14 cellular contexts compared by ENCODE assay signal in the genomic region with DNA sequence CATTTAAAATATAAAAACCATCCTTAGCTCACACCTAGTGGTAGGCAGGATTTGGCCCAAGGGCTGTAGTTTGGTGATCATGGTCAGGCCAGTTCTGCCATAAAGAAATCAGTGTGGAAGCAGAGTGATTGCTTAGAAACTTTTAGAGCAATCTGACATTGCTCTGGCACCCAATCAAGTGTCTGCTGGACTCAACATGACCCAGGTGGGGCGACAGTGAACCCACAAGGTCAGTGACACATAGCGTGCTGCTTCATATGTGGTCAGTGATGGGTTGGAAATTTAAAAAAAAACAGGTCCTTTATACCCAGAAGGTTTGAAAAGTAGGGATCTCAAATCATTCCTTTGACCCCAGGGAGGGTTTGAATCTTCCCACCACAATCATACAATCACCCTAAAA.
DNase-seq lines count a peak whose midpoint lies in the region; ATAC-seq and TF ChIP-seq lines count a peak whose summit lies in the region.
"Had no signal": no experiment of that assay in that cellular context is flagged by ENCODE, and none has a peak within 500 bp of the region (broad histone marks: within the 10 kb centered on the region; RNA-seq: fewer than 3 reads in every experiment).

No MANE protein-coding gene starts in this region.

- ATAC-seq in gastrocnemius medialis (no peak), T-helper 17 cell (no peak)
- ATAC-seq: activated T-cell treated with anti-CD3 and anti-CD28 coated beads, Interleukin-2, amount 50 U/mL, for 4 hours had no signal

- peaks cover 14 to 20% of the 10 kb centered on the region in 2 donors for H3K4me1 ChIP-seq in gastrocnemius medialis
- H3K4me1 ChIP-seq in colonic mucosa: peaks cover 5% of the 10 kb centered on the region

- in situ Hi-C loops in gastrocnemius medialis (cut with MboI; ENCODE audit: low sequenced_read_pairs in 4 of 4): no loop called here

- no peaks in the 10 kb centered on the region for H3K27me3 ChIP-seq in gastrocnemius medialis
- H3K27me3 ChIP-seq in colonic mucosa: no peaks in the 10 kb centered on the region

- intact Hi-C loops in gastrocnemius medialis (cut with DNase I; ENCODE audit: low total_unique reads) (no loop called here), colonic mucosa (cut with DNase I) (no loop called here)

- DNase-seq in AG10803 (ENCODE audit: low read depth): peak; percentile 34
- DNase-seq in RPMI8226: peak; percentile 42
- DNase-seq in glomerular visceral epithelial cell (ENCODE audit: extremely low spot score): peak; percentile 17
- DNase-seq in gastrocnemius medialis: no peak
- DNase-seq in T-helper 17 cell: no peak
- no peak for DNase-seq in kidney tubule cell (ENCODE audit: low spot score)
- DNase-seq in stimulated activated CD4-positive, alpha-beta T cell treated with anti-CD3 and anti-CD28 coated beads, Interleukin-1b, Interleukin-23, amount 100 ng/mL, for 48 hours: no peak
- no peak for DNase-seq in colonic mucosa
- DNase-seq: activated CD4-positive, alpha-beta T cell treated with anti-CD3 and anti-CD28 coated beads for 48 hours; activated T-cell treated with anti-CD3 and anti-CD28 coated beads, Interleukin-2, amount 50 U/mL, for 4 hours; NCI-H2081; stimulated activated naive CD4-positive, alpha-beta T cell treated with Interleukin-2 at 50 U/mL for 16 hours; T-helper 2 cell had no signal

- no peak for TF ChIP-seq CTCF in AG10803 (conservative IDR thresholded peaks at IDR 0.05; ENCODE audit: low read length)
- no peak for TF ChIP-seq CTCF in gastrocnemius medialis (IDR thresholded peaks at IDR 0.05 in 4 of 5, conservative IDR thresholded peaks at IDR 0.05 in 1 of 5)
- TF ChIP-seq CTCF in colonic mucosa (IDR thresholded peaks at IDR 0.05): no peak

- peaks cover 14% of the 10 kb centered on the region for H3K27me3 Mint-ChIP-seq in T-helper 17 cell
- H3K27me3 Mint-ChIP-seq: dendritic cell treated with granulocyte-macrophage colony-stimulating factor and Interleukin-4, amounts not matched to agents 40 ng/mL and 50 ng/mL, for 4 days had no signal

- H3K4me1 Mint-ChIP-seq in T-helper 17 cell: peaks cover 3% of the 10 kb centered on the region

- H3K9me3 ChIP-seq in gastrocnemius medialis (no peaks in the 10 kb centered on the region), T-helper 17 cell (ENCODE audit: control insufficient read depth, low read length, poor library complexity, severe bottlenecking) (no peaks in the 10 kb centered on the region), colonic mucosa (no peaks in the 10 kb centered on the region)

- H3K36me3 ChIP-seq in gastrocnemius medialis: no peaks in the 10 kb centered on the region
- H3K36me3 ChIP-seq in colonic mucosa: no peaks in the 10 kb centered on the region

- H3K27ac ChIP-seq in gastrocnemius medialis (peak overlapping the region; percentile 53 to 67 (median 59)), colonic mucosa (no peak overlapping the region)

- no peak overlapping the region for H3K4me3 ChIP-seq in AG10803 (ENCODE audit: low read length)
- H3K4me3 ChIP-seq in gastrocnemius medialis: no peak overlapping the region
- H3K4me3 ChIP-seq in colonic mucosa: no peak overlapping the region

- no peaks in the 10 kb centered on the region for H3K36me3 Mint-ChIP-seq in T-helper 17 cell (ENCODE audit: low read depth)

- no peak for TF ChIP-seq POLR2A in gastrocnemius medialis (IDR thresholded peaks at IDR 0.05)

- no peak overlapping the region for H3K9ac ChIP-seq in colonic mucosa (ENCODE audit: low read depth in 2 of 2, low read length in 2 of 2)

- H3K4me3 Mint-ChIP-seq in T-helper 17 cell: no peak overlapping the region
- H3K4me3 Mint-ChIP-seq: activated T-cell treated with anti-CD3 and anti-CD28 coated beads, Interleukin-2, amount 50 U/mL, for 4 hours; dendritic cell treated with granulocyte-macrophage colony-stimulating factor and Interleukin-4, amounts not matched to agents 40 ng/mL and 50 ng/mL, for 4 days had no signal

- H3K27ac Mint-ChIP-seq in T-helper 17 cell: no peak overlapping the region
- H3K27ac Mint-ChIP-seq: dendritic cell treated with granulocyte-macrophage colony-stimulating factor and Interleukin-4, amounts not matched to agents 40 ng/mL and 50 ng/mL, for 4 days had no signal

Comparison
In these comparisons a context has a peak if more than half of its experiments do, and no peak if none do; other contexts are left out.
1. DNase-seq: peak in AG10803 (single experiment), RPMI8226 (single experiment) and glomerular visceral epithelial cell (single experiment); none in gastrocnemius medialis (0 of 2), T-helper 17 cell (0 of 3), kidney tubule cell (single experiment), stimulated activated CD4-positive, alpha-beta T cell treated with anti-CD3 and anti-CD28 coated beads, Interleukin-1b, Interleukin-23, amount 100 ng/mL, for 48 hours (single experiment) and colonic mucosa (single experiment).